In genomic region chr6:15623282-15624116, GRCh38 we compare ENCODE assay signal across 8 cellular contexts. TPM values are rescaled to one million over a fixed set of nuclear protein-coding genes. Genes with fewer than 3 reads are reported as not detected.
DNase-seq lines count a peak whose midpoint lies in the region; ATAC-seq and TF ChIP-seq lines count a peak whose summit lies in the region.

No MANE protein-coding gene starts in this region.

- H2AFZ ChIP-seq in MM.1S (ENCODE audit: low read length) (no peak overlapping the region), hepatocyte (no peak overlapping the region)

- H3K27me3 Mint-ChIP-seq in activated B cell treated with CpG ODN at 0.5 μM for 24 hours (no peaks in the 10 kb centered on the region), type B pancreatic cell (no peaks in the 10 kb centered on the region)
- no peaks in the 10 kb centered on the region for H3K27me3 Mint-ChIP-seq in T-helper 2 cell treated with Interferon-gamma antibody and Interleukin-4, amounts not matched to agents 5 μg/mL and 100 μg/mL, for 36 hours (ENCODE audit: low read depth)

- 74% methylated on average over 8 of the region's 8 CpGs for WGBS in hepatocyte (ENCODE audit: low lambda C conversion rate, missing lambda C conversion rate)

- H3K36me3 Mint-ChIP-seq in activated B cell treated with CpG ODN at 0.5 μM for 24 hours (ENCODE audit: low read depth), result peaks cover 43% of the 10 kb centered on the region
- H3K36me3 Mint-ChIP-seq in type B pancreatic cell, result no peaks in the 10 kb centered on the region
- peaks cover 13% of the 10 kb centered on the region for H3K36me3 Mint-ChIP-seq in T-helper 2 cell treated with Interferon-gamma antibody and Interleukin-4, amounts not matched to agents 5 μg/mL and 100 μg/mL, for 36 hours (ENCODE audit: low read depth)

- H3K4me3 ChIP-seq in MM.1S (ENCODE audit: low read length) (no peak overlapping the region), hepatocyte (no peak overlapping the region)

- POLR2A ChIA-PET in activated B cell treated with CpG ODN at 0.5 μM for 24 hours (lab: Charles Lee), result no interaction called here

- H3K9me2 ChIP-seq in MM.1S (replicated peaks; ENCODE audit: insufficient read depth, low read length) (no peaks in the 10 kb centered on the region), hepatocyte (replicated peaks; ENCODE audit: insufficient read depth) (no peaks in the 10 kb centered on the region)

- TF ChIP-seq CTCF in MM.1S (IDR thresholded peaks at IDR 0.05; ENCODE audit: low read length) (peak; percentile 56), activated B cell treated with CpG ODN at 0.5 μM for 24 hours (IDR thresholded peaks at IDR 0.05) (peak; percentile 93), hepatocyte (IDR thresholded peaks at IDR 0.05; ENCODE audit: poor library complexity) (peak; percentile 72), type B pancreatic cell (conservative IDR thresholded peaks at IDR 0.05) (peak; percentile 86)

- CTCF ChIA-PET in activated B cell treated with CpG ODN at 0.5 μM for 24 hours (lab: Charles Lee), result interaction anchor here (0.8 to 4.0 kb wide), 18 partner anchors 8 to 1829 kb away, joined by 3 to 15 read pairs (median 4); partner anchors contain the start of gene DTNBP1

- H3K27ac Mint-ChIP-seq in activated B cell treated with CpG ODN at 0.5 μM for 24 hours (no peak overlapping the region), type B pancreatic cell (no peak overlapping the region)
- no peak overlapping the region for H3K27ac Mint-ChIP-seq in T-helper 2 cell treated with Interferon-gamma antibody and Interleukin-4, amounts not matched to agents 5 μg/mL and 100 μg/mL, for 36 hours

- H3K9ac ChIP-seq in MM.1S (ENCODE audit: low read length), result no peak overlapping the region

- peaks cover 16% of the 10 kb centered on the region for H3K4me1 Mint-ChIP-seq in activated B cell treated with CpG ODN at 0.5 μM for 24 hours
- peaks cover 32% of the 10 kb centered on the region for H3K4me1 Mint-ChIP-seq in type B pancreatic cell (ENCODE audit: unreplicated experiment)
- H3K4me1 Mint-ChIP-seq in T-helper 2 cell treated with Interferon-gamma antibody and Interleukin-4, amounts not matched to agents 5 μg/mL and 100 μg/mL, for 36 hours (ENCODE audit: low read depth), result peaks cover 52% of the 10 kb centered on the region

- H3K36me3 ChIP-seq in MM.1S (replicated peaks; ENCODE audit: insufficient read depth, low read length), result no peaks in the 10 kb centered on the region
- H3K36me3 ChIP-seq in hepatocyte (replicated peaks; ENCODE audit: insufficient read depth, low read depth), result no peaks in the 10 kb centered on the region

- DNase-seq in COLO829 (ENCODE audit: low spot score), result peak; percentile 50
- peak; percentile 12 for DNase-seq in MM.1S
- DNase-seq in activated B cell treated with CpG ODN at 0.5 μM for 24 hours, result no peak
- peak; percentile 26 for DNase-seq in hepatocyte (ENCODE audit: low spot score)
- DNase-seq in type B pancreatic cell (ENCODE audit: extremely low spot score, unreplicated experiment), result no peak
- DNase-seq in T-helper 2 cell treated with Interferon-gamma antibody and Interleukin-4, amounts not matched to agents 5 μg/mL and 100 μg/mL, for 36 hours (ENCODE audit: low spot score), result no peak

- H4K20me1 ChIP-seq in MM.1S (ENCODE audit: insufficient read depth, low read length) (no peaks in the 10 kb centered on the region), hepatocyte (ENCODE audit: insufficient read depth, poor library complexity, severe bottlenecking) (no peaks in the 10 kb centered on the region)

- H3K79me2 ChIP-seq in MM.1S (ENCODE audit: low read length), result peaks cover 41% of the 10 kb centered on the region
- H3K79me2 ChIP-seq in hepatocyte, result peaks cover 2% of the 10 kb centered on the region

- no peaks in the 10 kb centered on the region for H3K4me1 ChIP-seq in MM.1S (ENCODE audit: low read length)
- peaks cover 23% of the 10 kb centered on the region for H3K4me1 ChIP-seq in hepatocyte (ENCODE audit: insufficient read depth)

- no peaks in the 10 kb centered on the region for H3K9me3 ChIP-seq in MM.1S (replicated peaks; ENCODE audit: insufficient read depth, low read length)
- H3K9me3 ChIP-seq in hepatocyte (ENCODE audit: low read depth), result no peaks in the 10 kb centered on the region

- no peak overlapping the region for H3K4me2 ChIP-seq in MM.1S (ENCODE audit: low read depth, low read length)
- H3K4me2 ChIP-seq in hepatocyte, result no peak overlapping the region

- no peaks in the 10 kb centered on the region for H3F3A ChIP-seq in MM.1S (ENCODE audit: insufficient read depth, low read length)

- H3K27me3 ChIP-seq in MM.1S (replicated peaks; ENCODE audit: insufficient read depth, low read length) (no peaks in the 10 kb centered on the region), hepatocyte (no peaks in the 10 kb centered on the region)

- ATAC-seq in activated B cell treated with CpG ODN at 0.5 μM for 24 hours (ENCODE audit: low read depth) (no peak), GM21529 (IDR thresholded peaks at IDR 0.05; ENCODE audit: unreplicated experiment) (no peak), HG03097 (IDR thresholded peaks at IDR 0.05; ENCODE audit: low FRiP score, unreplicated experiment) (no peak)

- H3K27ac ChIP-seq in MM.1S (ENCODE audit: low read length) (no peak overlapping the region), hepatocyte (no peak overlapping the region)

- no peak overlapping the region for H3K4me3 Mint-ChIP-seq in activated B cell treated with CpG ODN at 0.5 μM for 24 hours
- no peak overlapping the region for H3K4me3 Mint-ChIP-seq in type B pancreatic cell
- no peak overlapping the region for H3K4me3 Mint-ChIP-seq in T-helper 2 cell treated with Interferon-gamma antibody and Interleukin-4, amounts not matched to agents 5 μg/mL and 100 μg/mL, for 36 hours

- H3K9me3 Mint-ChIP-seq in activated B cell treated with CpG ODN at 0.5 μM for 24 hours (no peaks in the 10 kb centered on the region), type B pancreatic cell (no peaks in the 10 kb centered on the region)
- no peaks in the 10 kb centered on the region for H3K9me3 Mint-ChIP-seq in T-helper 2 cell treated with Interferon-gamma antibody and Interleukin-4, amounts not matched to agents 5 μg/mL and 100 μg/mL, for 36 hours

- intact Hi-C loops in activated B cell treated with CpG ODN at 0.5 μM for 24 hours (cut with micrococcal nuclease), result loop anchor here (2.0 to 10.0 kb wide), 8 partner anchors 103 to 1826 kb away; no protein-coding TSS in a partner anchor

RNA-seq across cellular contexts. Expression of gene DTNBP1, which starts 39.3 kb away (rescaled TPM):
- total RNA-seq in activated B cell treated with CpG ODN at 0.5 μM for 24 hours (50.3 and 51.6 TPM in 2 replicates), hepatocyte (3.4 and 7.3 TPM in 2 replicates), type B pancreatic cell (ENCODE audit: low replicate concordance) (9.4 and 11.6 TPM in 2 replicates)
- 25.6 and 32.4 TPM in 2 replicates for polyA plus RNA-seq in hepatocyte

Comparison
In these comparisons a context has a peak if more than half of its experiments do, and no peak if none do; other contexts are left out.
1. DNase-seq: peak in COLO829 (single experiment), MM.1S (single experiment) and hepatocyte (single experiment); none in activated B cell treated with CpG ODN at 0.5 μM for 24 hours (single experiment), type B pancreatic cell (single experiment) and T-helper 2 cell treated with Interferon-gamma antibody and Interleukin-4, amounts not matched to agents 5 μg/mL and 100 μg/mL, for 36 hours (single experiment).
2. Peak in every context shown above with its lines, with median percentiles within 50 percentile points of each other: CTCF ChIP-seq.